ENCODE assay signal across 7 cellular contexts in genomic region chr10:124092270-124093075, GRCh38. TPM values are rescaled to one million over a fixed set of nuclear protein-coding genes. Genes with fewer than 3 reads are reported as not detected.
DNase-seq lines count a peak whose midpoint lies in the region; ATAC-seq and TF ChIP-seq lines count a peak whose summit lies in the region.

No MANE protein-coding gene starts in this region.

- no peaks in the 10 kb centered on the region for H3K9me3 ChIP-seq in gastroesophageal sphincter
- H3K9me3 ChIP-seq in neuron (ENCODE audit: low read length) = no peaks in the 10 kb centered on the region

- H3K36me3 ChIP-seq in gastroesophageal sphincter (no peaks in the 10 kb centered on the region), neuron (ENCODE audit: insufficient read depth, low read length) (no peaks in the 10 kb centered on the region)

- ATAC-seq in HG02623 (IDR thresholded peaks at IDR 0.05; ENCODE audit: unreplicated experiment) (peak; percentile 43), gastroesophageal sphincter (peak; percentile 40)

- H3K27me3 ChIP-seq in gastroesophageal sphincter = no peaks in the 10 kb centered on the region
- no peaks in the 10 kb centered on the region for H3K27me3 ChIP-seq in neuron (ENCODE audit: insufficient read depth, low read length)

- TF ChIP-seq POLR2A in gastroesophageal sphincter (IDR thresholded peaks at IDR 0.05) = peak in 1 of 2 donors; percentile 35

- peaks cover 2 to 81% (median 38%) of the 10 kb centered on the region in 3 donors for H3K4me1 ChIP-seq in gastroesophageal sphincter
- peaks cover 21% of the 10 kb centered on the region for H3K4me1 ChIP-seq in neuron (ENCODE audit: insufficient read depth, low read length)

- TF ChIP-seq CTCF in GM10266 (IDR thresholded peaks at IDR 0.05; ENCODE audit: control insufficient read depth, insufficient read depth, low read depth, missing control alignments) = peak; percentile 28
- peak in 3 of 4 experiments; percentile 22 to 61 (median 48) for TF ChIP-seq CTCF in gastroesophageal sphincter (IDR thresholded peaks at IDR 0.05)

- TF ChIP-seq EP300 in gastroesophageal sphincter (IDR thresholded peaks at IDR 0.05) = no peak

- peak overlapping the region; percentile 76 to 97 (median 96) for H3K27ac ChIP-seq in gastroesophageal sphincter

- H3K4me3 ChIP-seq in gastroesophageal sphincter (peak overlapping the region; percentile 54 to 89), neuron (ENCODE audit: low read length) (peak overlapping the region; percentile 76)

- peak overlapping the region; percentile 56 for H2AFZ ChIP-seq in neuron (ENCODE audit: low read depth, low read length)

- DNase-seq in GM10266 (ENCODE audit: extremely low spot score) = peak; percentile 83
- peak; percentile 29 for DNase-seq in activated T-cell treated with anti-CD3 and anti-CD28 coated beads, Interleukin-2, amount 50 U/mL, for 1 hour
- no peak for DNase-seq in MV-4-11 (lab: John Stamatoyannopoulos, UW)
- DNase-seq in amniotic stem cell (lab: John Stamatoyannopoulos, UW) = no peak

- no CpG with 5 or more reads among the region's 93 CpGs for WGBS in gastroesophageal sphincter (ENCODE audit: low coverage in 1 of 2), 2 donors

RNA-seq across cellular contexts. Expression of gene CHST15, which starts 0.9 kb away (rescaled TPM):
- 10 to 100 TPM; 63.5 to 87.5 (median 74.3) TPM for total RNA-seq in gastroesophageal sphincter

Comparison
In these comparisons a context has a peak if more than half of its experiments do, and no peak if none do; other contexts are left out.
1. DNase-seq: peak in GM10266 (single experiment) and activated T-cell treated with anti-CD3 and anti-CD28 coated beads, Interleukin-2, amount 50 U/mL, for 1 hour (single experiment); none in MV-4-11 (single experiment) and amniotic stem cell (single experiment).